Comparison of ENCODE assay signal across 8 cellular contexts in the genomic region with DNA sequence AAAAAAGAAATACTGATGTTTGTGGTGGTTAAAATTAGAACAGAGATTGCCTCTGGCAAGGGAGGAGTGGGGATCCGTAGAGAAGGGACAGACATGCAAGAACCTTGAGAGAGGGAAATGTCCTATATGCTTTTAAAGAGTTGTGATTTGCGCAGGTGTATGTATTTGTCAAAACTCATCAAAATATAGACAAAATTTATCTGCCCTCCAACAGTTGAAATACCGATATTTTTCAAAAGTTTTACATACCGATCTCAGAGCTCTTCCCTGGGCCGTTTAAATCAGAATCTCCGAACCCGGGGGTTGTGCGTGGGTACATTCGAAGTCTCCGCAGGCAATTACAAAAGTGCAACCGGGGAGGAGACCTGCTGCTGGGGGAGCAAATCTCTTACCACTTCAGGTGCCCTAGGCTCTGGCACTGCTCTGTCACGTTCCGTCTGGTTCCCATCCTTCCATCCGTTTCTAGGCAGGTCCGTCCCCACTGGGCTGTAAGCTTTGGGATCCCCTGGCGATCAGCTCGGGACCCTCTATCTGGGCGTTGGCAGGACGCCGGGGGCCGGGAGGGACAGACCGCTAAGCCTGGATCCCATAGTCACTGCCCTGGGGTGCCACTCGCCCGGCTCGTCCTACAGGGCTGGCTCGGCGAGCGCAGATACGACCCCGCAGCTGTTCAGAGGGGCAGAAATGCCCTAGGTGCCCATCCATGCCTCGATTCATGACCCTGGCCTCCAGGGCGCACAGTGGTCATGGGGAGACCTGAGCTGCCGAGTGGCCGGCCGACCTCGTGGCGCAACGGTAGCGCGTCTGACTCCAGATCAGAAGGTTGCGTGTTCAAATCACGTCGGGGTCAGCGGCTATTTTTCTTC. TPM values are rescaled to one million over a fixed set of nuclear protein-coding genes. Genes with fewer than 3 reads are reported as not detected.
A peak's percentile ranks its signal among the peaks of the same experiment; 100 is the strongest.
DNase-seq lines count a peak whose midpoint lies in the region; ATAC-seq and TF ChIP-seq lines count a peak whose summit lies in the region.

No MANE protein-coding gene starts in this region.

- CTCF ChIA-PET in HCT116 (lab: Charles Lee) = interaction anchor here (0.6 to 1.2 kb wide), 10 partner anchors 24 to 817 kb away, joined by 3 to 6 read pairs (median 3); a partner anchor contains a TSS
- CTCF ChIA-PET in activated CD8-positive, alpha-beta T cell treated with anti-CD3 and anti-CD28 coated beads for 36 hours (lab: Charles Lee) = interaction anchor here (0.6 to 6.6 kb wide), 11 partner anchors 9 to 76 kb away, joined by 3 to 50 read pairs (median 4); a partner anchor contains a TSS

- no peaks in the 10 kb centered on the region for H3K9me2 ChIP-seq in HCT116 (ENCODE audit: insufficient read depth)

- H3K27me3 ChIP-seq in HCT116 (ENCODE audit: insufficient read depth, low read length) = no peaks in the 10 kb centered on the region

- no peaks in the 10 kb centered on the region for H3K36me3 Mint-ChIP-seq in activated CD8-positive, alpha-beta T cell treated with anti-CD3 and anti-CD28 coated beads for 36 hours (ENCODE audit: low read depth)
- peaks cover 13% of the 10 kb centered on the region for H3K36me3 Mint-ChIP-seq in effector memory CD8-positive, alpha-beta T cell (ENCODE audit: insufficient read depth)
- no peaks in the 10 kb centered on the region for H3K36me3 Mint-ChIP-seq in memory B cell

- no peaks in the 10 kb centered on the region for H4K20me1 ChIP-seq in HCT116 (ENCODE audit: insufficient read depth)

- H3K27ac Mint-ChIP-seq in activated CD8-positive, alpha-beta T cell treated with anti-CD3 and anti-CD28 coated beads for 36 hours = no peak overlapping the region
- H3K27ac Mint-ChIP-seq in effector memory CD8-positive, alpha-beta T cell = no peak overlapping the region
- H3K27ac Mint-ChIP-seq in memory B cell = no peak overlapping the region

- DNase-seq in HCT116 (ENCODE audit: low read depth, low spot score) (no peak), NCI-H526 treated with DMSO at 0.1 percent for 48 hours (lab: John Stamatoyannopoulos, UW) (peak; percentile 50), memory B cell (ENCODE audit: low spot score in 2 of 2) (peak; percentile 94 to 99)
- peak; percentile 92 for DNase-seq in activated CD8-positive, alpha-beta T cell treated with anti-CD3 and anti-CD28 coated beads for 36 hours
- DNase-seq in effector memory CD8-positive, alpha-beta T cell = peak; percentile 93 to 97 (median 94)
- DNase-seq in stimulated activated CD4-positive, alpha-beta T cell treated with anti-CD3 and anti-CD28 coated beads, TNF-alpha, amount 100 ng/mL, for 48 hours (ENCODE audit: low read depth in 3 of 3) = peak; percentile 80 to 91 (median 86)

- peaks cover 14% of the 10 kb centered on the region; the same call in 1 of the 2 replicates for H3K79me2 ChIP-seq in HCT116 (ENCODE audit: insufficient read depth, low read length)

- no peak for TF ChIP-seq POLR2A in HCT116 (IDR thresholded peaks at IDR 0.05; ENCODE audit: borderline replicate concordance, extremely low read depth, insufficient read depth, insufficient read length)

- H3K9ac ChIP-seq in HCT116 (ENCODE audit: low read length) = peak overlapping the region; percentile 70

- H3K4me3 Mint-ChIP-seq in activated CD8-positive, alpha-beta T cell treated with anti-CD3 and anti-CD28 coated beads for 36 hours = no peak overlapping the region
- no peak overlapping the region for H3K4me3 Mint-ChIP-seq in effector memory CD8-positive, alpha-beta T cell
- H3K4me3 Mint-ChIP-seq in memory B cell = no peak overlapping the region

- peak overlapping the region; percentile 95 for H3K4me2 ChIP-seq in HCT116 (ENCODE audit: low read length)

- H3K9me3 Mint-ChIP-seq in activated CD8-positive, alpha-beta T cell treated with anti-CD3 and anti-CD28 coated beads for 36 hours = no peaks in the 10 kb centered on the region
- H3K9me3 Mint-ChIP-seq in effector memory CD8-positive, alpha-beta T cell = no peaks in the 10 kb centered on the region
- H3K9me3 Mint-ChIP-seq in memory B cell = no peaks in the 10 kb centered on the region

- ATAC-seq in HCT116 = peak; percentile 15
- ATAC-seq in activated CD8-positive, alpha-beta T cell treated with anti-CD3 and anti-CD28 coated beads for 36 hours = peak; percentile 5
- ATAC-seq in effector memory CD8-positive, alpha-beta T cell (replicated peaks) = peak; percentile 19
- peak; percentile 13 for ATAC-seq in memory B cell (ENCODE audit: low read depth)
- ATAC-seq in HG03108 (IDR thresholded peaks at IDR 0.05; ENCODE audit: unreplicated experiment) = no peak

- intact Hi-C loops in HCT116 (cut with micrococcal nuclease) = loop anchor here (2.0 to 5.0 kb wide), 2 partner anchors 49 to 63 kb away; a partner anchor contains a TSS
- intact Hi-C loops in activated CD8-positive, alpha-beta T cell treated with anti-CD3 and anti-CD28 coated beads for 36 hours (cut with micrococcal nuclease) = loop anchor here (2.0 kb wide), 1 partner anchor 61 kb away; no protein-coding TSS in a partner anchor

- TF ChIP-seq RAD21 in HCT116 (IDR thresholded peaks at IDR 0.05; ENCODE audit: low read depth) = no peak

- H3K27ac ChIP-seq in C4-2B (peak overlapping the region; percentile 76), HCT116 (ENCODE audit: low read depth, low read length) (peak overlapping the region; percentile 70)

- H2AFZ ChIP-seq in HCT116 (ENCODE audit: low read depth, low read length, poor library complexity, severe bottlenecking) = peak overlapping the region; percentile 83

- TF ChIP-seq CTCF in C4-2B (conservative IDR thresholded peaks at IDR 0.05) (no peak), HCT116 (IDR thresholded peaks at IDR 0.05 in 2 of 3, conservative IDR thresholded peaks at IDR 0.05 in 1 of 3; ENCODE audit: borderline replicate concordance in 1 of 3, insufficient read depth in 1 of 3, low read depth in 2 of 3, low read length in 2 of 3) (no peak)
- TF ChIP-seq CTCF in activated CD8-positive, alpha-beta T cell treated with anti-CD3 and anti-CD28 coated beads for 36 hours (IDR thresholded peaks at IDR 0.05) = no peak

- H3K9me3 ChIP-seq in HCT116 (ENCODE audit: control insufficient read depth in 1 of 2, insufficient read depth in 1 of 2, low read depth in 1 of 2, low read length in 2 of 2) = no peaks in the 10 kb centered on the region

- BruUV-seq in HCT116 (replicated peaks; lab: Mats Ljungman, UMichigan) = no TSS peak

- RAD21 ChIA-PET in HCT116 (lab: Charles Lee; ENCODE audit: low non-redundant PET in 1 of 2, low total read pairs in 2 of 2, uncharacterized antibody in 2 of 2, unreplicated experiment in 2 of 2) = interaction anchor here (0.7 to 1.0 kb wide), 3 partner anchors 36 to 115 kb away, joined by 3 to 5 read pairs (median 4); no protein-coding TSS in a partner anchor

- no peaks in the 10 kb centered on the region for H3K27me3 Mint-ChIP-seq in activated CD8-positive, alpha-beta T cell treated with anti-CD3 and anti-CD28 coated beads for 36 hours
- no peaks in the 10 kb centered on the region for H3K27me3 Mint-ChIP-seq in effector memory CD8-positive, alpha-beta T cell
- no peaks in the 10 kb centered on the region for H3K27me3 Mint-ChIP-seq in memory B cell

- H3K4me1 Mint-ChIP-seq in activated CD8-positive, alpha-beta T cell treated with anti-CD3 and anti-CD28 coated beads for 36 hours (ENCODE audit: low read depth) = peaks cover 13% of the 10 kb centered on the region
- peaks cover 13 to 16% of the 10 kb centered on the region in 2 donors for H3K4me1 Mint-ChIP-seq in effector memory CD8-positive, alpha-beta T cell (ENCODE audit: low read depth in 2 of 2)
- H3K4me1 Mint-ChIP-seq in memory B cell = peaks cover 7% of the 10 kb centered on the region

- H3K4me3 ChIP-seq in HCT116 (replicated peaks in 1 of 2; ENCODE audit: low read depth in 1 of 2, low read length in 2 of 2) = peak overlapping the region; percentile 41 to 62

- H3K36me3 ChIP-seq in HCT116 (ENCODE audit: control insufficient read depth in 1 of 2, insufficient read depth in 2 of 2, low read length in 2 of 2) = no peaks in the 10 kb centered on the region

- POLR2A ChIA-PET in HCT116 (lab: Charles Lee) = interaction anchor here (0.7 to 6.9 kb wide), 7 partner anchors 9 to 112 kb away, joined by 3 to 63 read pairs (median 5); no protein-coding TSS in a partner anchor
- POLR2A ChIA-PET in activated CD8-positive, alpha-beta T cell treated with anti-CD3 and anti-CD28 coated beads for 36 hours (lab: Charles Lee) = interaction anchor here (0.7 to 12.1 kb wide), 13 partner anchors 10 to 66 kb away, joined by 3 to 273 read pairs (median 7); a partner anchor contains a TSS

- H3K4me1 ChIP-seq in HCT116 (ENCODE audit: control insufficient read depth in 1 of 2, insufficient read depth in 2 of 2, low read length in 2 of 2) = peaks cover 21 to 44% of the 10 kb centered on the region in 2 experiments

TF ChIP-seq in HCT116, 20 proteins besides CTCF, POLR2A, EP300 and RAD21:
- TF ChIP-seq, protein P1, sequence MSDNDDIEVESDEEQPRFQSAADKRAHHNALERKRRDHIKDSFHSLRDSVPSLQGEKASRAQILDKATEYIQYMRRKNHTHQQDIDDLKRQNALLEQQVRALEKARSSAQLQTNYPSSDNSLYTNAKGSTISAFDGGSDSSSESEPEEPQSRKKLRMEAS (IDR thresholded peaks at IDR 0.05) = peak; percentile 71; the same call in 1 of the 2 replicates
- TF ChIP-seq ZNF274 (IDR thresholded peaks at IDR 0.05; ENCODE audit: low read depth, low read length) = no peak

RNA-seq across cellular contexts. Expression of a gene that starts 4.2 kb away (rescaled TPM):
- 6.4 TPM for total RNA-seq in HCT116 (2021; ENCODE audit: unreplicated experiment)
- polyA plus RNA-seq in HCT116 (2012) = 4.7 and 5.4 TPM in 2 replicates
- 1 to 10 TPM; 5.5 to 6.2 TPM for total RNA-seq in activated CD8-positive, alpha-beta T cell treated with anti-CD3 and anti-CD28 coated beads for 36 hours

RNA-seq across cellular contexts. Expression of a gene that starts 9.6 kb away (rescaled TPM):
- total RNA-seq in HCT116 (2021; ENCODE audit: unreplicated experiment) = 30.1 TPM
- 30.8 and 40.9 TPM in 2 replicates for polyA plus RNA-seq in HCT116 (2012)
- total RNA-seq in activated CD8-positive, alpha-beta T cell treated with anti-CD3 and anti-CD28 coated beads for 36 hours = 10 to 100 TPM; 33.4 to 35.9 TPM

RNA-seq across cellular contexts. Expression of a gene that starts 23.1 kb away (rescaled TPM):
- 35.9 TPM for total RNA-seq in HCT116 (2021; ENCODE audit: unreplicated experiment)
- polyA plus RNA-seq in HCT116 (2012) = 44.1 and 53.0 TPM in 2 replicates
- total RNA-seq in activated CD8-positive, alpha-beta T cell treated with anti-CD3 and anti-CD28 coated beads for 36 hours = 10 to 100 TPM; 30.0 to 33.7 TPM

RNA-seq across cellular contexts. Expression of a gene that starts 24.6 kb away (rescaled TPM):
- 141 TPM for total RNA-seq in HCT116 (2021; ENCODE audit: unreplicated experiment)
- 216 and 232 TPM in 2 replicates for polyA plus RNA-seq in HCT116 (2012)
- 100 to 1,000 TPM; 170 to 174 TPM for total RNA-seq in activated CD8-positive, alpha-beta T cell treated with anti-CD3 and anti-CD28 coated beads for 36 hours

RNA-seq across cellular contexts. Expression of a gene that starts 33.6 kb away (rescaled TPM):
- total RNA-seq in HCT116 (2021; ENCODE audit: unreplicated experiment) = 87.6 TPM
- polyA plus RNA-seq in HCT116 (2012) = 102 and 166 TPM in 2 replicates
- total RNA-seq in activated CD8-positive, alpha-beta T cell treated with anti-CD3 and anti-CD28 coated beads for 36 hours = 100 to 1,000 TPM; 123 to 129 TPM
